Comparison of ENCODE assay signal across 2 cellular contexts in genomic region chr1:18647681-18648214, GRCh38.
TF ChIP-seq lines count a peak whose summit lies in the region.

No MANE protein-coding gene starts in this region.

TF ChIP-seq in GM23338, 12 proteins besides CTCF, POLR2A, EP300 and RAD21:
- TF ChIP-seq EZH2 (IDR thresholded peaks at IDR 0.05; ENCODE audit: low read depth, unreplicated experiment) (peak; percentile 65), REST (IDR thresholded peaks at IDR 0.05; ENCODE audit: unreplicated experiment) (no peak)
TF ChIP-seq in GM23338: peak in this region for 1.

TF ChIP-seq in H1, 55 proteins besides CTCF, POLR2A, EP300 and RAD21:
- TF ChIP-seq SUZ12 (IDR thresholded peaks at IDR 0.05; ENCODE audit: low read length) (peak; percentile 63; the same call in 1 of the 2 replicates), RXRA (IDR thresholded peaks at IDR 0.05; ENCODE audit: insufficient read depth, low read depth, low read length) (no peak), EZH2 (IDR thresholded peaks at IDR 0.05; ENCODE audit: low read depth, low read length, severe bottlenecking) (peak; percentile 46)
